ENCODE assay signal across 17 cellular contexts in genomic region chr3:14913926-14914776, GRCh38. TPM values are rescaled to one million over a fixed set of nuclear protein-coding genes. Genes with fewer than 3 reads are reported as not detected.
DNase-seq lines count a peak whose midpoint lies in the region; ATAC-seq and TF ChIP-seq lines count a peak whose summit lies in the region.
"Had no signal": no experiment of that assay in that cellular context is flagged by ENCODE, and none has a peak within 500 bp of the region (broad histone marks: within the 10 kb centered on the region; RNA-seq: fewer than 3 reads in every experiment).

No MANE protein-coding gene starts in this region.

- H3K9ac ChIP-seq in DND-41 (ENCODE audit: low read depth, low read length) (no peak overlapping the region), endodermal cell (ENCODE audit: extremely low read depth, low read length, poor library complexity, severe bottlenecking) (no peak overlapping the region)

- H3K4me1 ChIP-seq in DND-41 (ENCODE audit: insufficient read depth, low read length) (peaks cover 8% of the 10 kb centered on the region; the same call in 1 of the 2 replicates), endodermal cell (ENCODE audit: control insufficient read depth, insufficient read depth, low read length) (peaks cover 7% of the 10 kb centered on the region)

- H3K4me1 Mint-ChIP-seq in endodermal cell = peaks cover 12% of the 10 kb centered on the region
- no peaks in the 10 kb centered on the region for H3K4me1 Mint-ChIP-seq in neural crest cell
- H3K4me1 Mint-ChIP-seq: activated CD8-positive, alpha-beta memory T cell treated with anti-CD3 and anti-CD28 coated beads, Interleukin-2, amount 10 ng/mL, durations not matched to agents 7 days and 5 days had no signal

- H3K27ac Mint-ChIP-seq in endodermal cell = no peak overlapping the region
- no peak overlapping the region for H3K27ac Mint-ChIP-seq in neural crest cell (ENCODE audit: unreplicated experiment)
- H3K27ac Mint-ChIP-seq: activated CD8-positive, alpha-beta memory T cell treated with anti-CD3 and anti-CD28 coated beads, Interleukin-2, amount 10 ng/mL, durations not matched to agents 7 days and 5 days; effector memory CD8-positive, alpha-beta T cell had no signal

- H3K9me3 Mint-ChIP-seq in endodermal cell (no peaks in the 10 kb centered on the region), neural crest cell (no peaks in the 10 kb centered on the region)
- H3K9me3 Mint-ChIP-seq: effector memory CD8-positive, alpha-beta T cell had no signal

- H3K79me2 ChIP-seq in DND-41 (ENCODE audit: insufficient read depth, low read length) = no peaks in the 10 kb centered on the region

- H3K9me3 ChIP-seq in DND-41 (ENCODE audit: insufficient read depth, low read length, severe bottlenecking) (no peaks in the 10 kb centered on the region), KOPT-K1 (ENCODE audit: insufficient read depth, low read length, poor library complexity, severe bottlenecking) (no peaks in the 10 kb centered on the region), endodermal cell (ENCODE audit: control insufficient read depth, low read length) (no peaks in the 10 kb centered on the region)

- peaks cover 2% of the 10 kb centered on the region for H3K36me3 Mint-ChIP-seq in endodermal cell (ENCODE audit: low read depth)
- H3K36me3 Mint-ChIP-seq in neural crest cell (ENCODE audit: low read depth) = no peaks in the 10 kb centered on the region
- H3K36me3 Mint-ChIP-seq: activated CD8-positive, alpha-beta memory T cell treated with anti-CD3 and anti-CD28 coated beads, Interleukin-2, amount 10 ng/mL, durations not matched to agents 7 days and 5 days had no signal

- H3K27me3 Mint-ChIP-seq in endodermal cell (ENCODE audit: insufficient read depth) = no peaks in the 10 kb centered on the region
- peaks cover 21% of the 10 kb centered on the region for H3K27me3 Mint-ChIP-seq in neural crest cell (ENCODE audit: low read depth)

- H3K36me3 ChIP-seq in DND-41 (ENCODE audit: insufficient read depth, low read length) = no peaks in the 10 kb centered on the region; the same call in 1 of the 2 replicates
- peaks cover 6% of the 10 kb centered on the region; the same call in 1 of the 2 replicates for H3K36me3 ChIP-seq in KOPT-K1 (ENCODE audit: insufficient read depth, low read length)
- H3K36me3 ChIP-seq in endodermal cell (ENCODE audit: control insufficient read depth, insufficient read depth, low read length) = no peaks in the 10 kb centered on the region

- H3K27ac ChIP-seq in DND-41 (ENCODE audit: low read length) (peak overlapping the region; percentile 12; the same call in 1 of the 2 replicates), KOPT-K1 (ENCODE audit: low read depth, low read length, poor library complexity, severe bottlenecking) (peak overlapping the region; percentile 43), endodermal cell (ENCODE audit: low read depth, low read length) (no peak overlapping the region)

- intact Hi-C loops in sciatic nerve (cut with DNase I) = no loop called here

- peak; percentile 52 for DNase-seq in DND-41
- peak; percentile 63 for DNase-seq in endodermal cell
- peak; percentile 14 for DNase-seq in neural crest cell (ENCODE audit: low read depth, low spot score)
- no peak for DNase-seq in NCI-H774 (lab: John Stamatoyannopoulos, UW)
- DNase-seq in sciatic nerve (ENCODE audit: low spot score) = no peak
- DNase-seq: activated CD8-positive, alpha-beta memory T cell treated with anti-CD3 and anti-CD28 coated beads, Interleukin-2, amount 10 ng/mL, durations not matched to agents 7 days and 5 days; activated gamma-delta T cell; amniotic stem cell; effector memory CD8-positive, alpha-beta T cell; EL; NCI-H1105; NCI-H2171 treated with DMSO at 0.1 percent for 48 hours; Right ventricle myocardium superior had no signal

- H3K4me3 Mint-ChIP-seq in endodermal cell (no peak overlapping the region), neural crest cell (no peak overlapping the region)
- H3K4me3 Mint-ChIP-seq: activated CD8-positive, alpha-beta memory T cell treated with anti-CD3 and anti-CD28 coated beads, Interleukin-2, amount 10 ng/mL, durations not matched to agents 7 days and 5 days; effector memory CD8-positive, alpha-beta T cell had no signal

- no peaks in the 10 kb centered on the region for H4K20me1 ChIP-seq in DND-41 (ENCODE audit: insufficient read depth, low read length)

- no peaks in the 10 kb centered on the region for H3K27me3 ChIP-seq in DND-41 (ENCODE audit: insufficient read depth, low read length, poor library complexity)
- no peaks in the 10 kb centered on the region for H3K27me3 ChIP-seq in endodermal cell (ENCODE audit: control insufficient read depth, insufficient read depth, low read length, poor library complexity, severe bottlenecking)

- TF ChIP-seq CTCF in DND-41 (IDR thresholded peaks at IDR 0.05; ENCODE audit: borderline replicate concordance, extremely low read depth, low read length, poor library complexity, severe bottlenecking) (peak; percentile 56), endodermal cell (conservative IDR thresholded peaks at IDR 0.05) (peak; percentile 78), neural crest cell (conservative IDR thresholded peaks at IDR 0.05) (peak; percentile 50)

- no peak overlapping the region for H3K4me2 ChIP-seq in DND-41 (ENCODE audit: insufficient read depth, low read length)

- WGBS in endodermal cell (ENCODE audit: insufficient coverage in 1 of 2, insufficient read length in 1 of 2), 2 experiments = 83 to 92% methylated on average over 11 to 14 of the region's 14 CpGs

- peak; percentile 58; the same call in 2 of the 3 replicates for ATAC-seq in DND-41 (ENCODE audit: insufficient read depth, low read depth)
- no peak for ATAC-seq in GM19467 (IDR thresholded peaks at IDR 0.05; ENCODE audit: unreplicated experiment)
- ATAC-seq in GM19463 (IDR thresholded peaks at IDR 0.05; ENCODE audit: unreplicated experiment) = no peak
- no peak for ATAC-seq in sciatic nerve
- ATAC-seq: activated CD4-positive, CD25-positive, alpha-beta regulatory T cell treated with anti-CD3 and anti-CD28 coated beads, Interleukin-2, amount 50 U/mL, for 24 hours; activated CD8-positive, alpha-beta memory T cell treated with anti-CD3 and anti-CD28 coated beads, Interleukin-2, amount 10 ng/mL, durations not matched to agents 7 days and 5 days; effector memory CD8-positive, alpha-beta T cell had no signal

- no peak overlapping the region for H3K4me3 ChIP-seq in DND-41 (ENCODE audit: low read depth in 1 of 2, low read length in 2 of 2)
- H3K4me3 ChIP-seq in endodermal cell (ENCODE audit: low read length) = no peak overlapping the region

- no peak overlapping the region for H2AFZ ChIP-seq in DND-41 (ENCODE audit: low read depth, low read length)

RNA-seq across cellular contexts. Expression of gene NR2C2, which starts 33.2 kb away (rescaled TPM):
- total RNA-seq in endodermal cell (10 to 100 TPM; 54.4 to 60.8 TPM), neural crest cell (34.4 and 37.7 TPM in 2 replicates), sciatic nerve (56.6 TPM)
- 33.7 TPM for polyA plus RNA-seq in endodermal cell (2013, experiment 1 of 2)
- 31.7 TPM for polyA plus RNA-seq in endodermal cell (2013, experiment 2 of 2)

Comparison
In these comparisons a context has a peak if more than half of its experiments do, and no peak if none do; other contexts are left out.
1. DNase-seq: peak in DND-41 (single experiment), endodermal cell (single experiment) and neural crest cell (single experiment); none in NCI-H774 (single experiment) and sciatic nerve (single experiment).
2. Peak in every context shown above with its lines, with median percentiles within 50 percentile points of each other: CTCF ChIP-seq.